In genomic region chr14:94914191-94914590, GRCh38 we compare ENCODE assay signal across 21 cellular contexts.
"Had no signal": no experiment of that assay in that cellular context is flagged by ENCODE, and none has a peak within 500 bp of the region (broad histone marks: within the 10 kb centered on the region; RNA-seq: fewer than 3 reads in every experiment).

No MANE protein-coding gene starts in this region.

- DNase-seq: KBM-7, MG63, NCI-H1092 treated with DMSO at 0.1 percent for 48 hours, NCI-H1436, NCI-H187, NCI-H2029, NCI-H2081 treated with DMSO at 0.1 percent for 48 hours, NCI-H2171, NCI-H226, NCI-H446, NCI-H510A, NCI-H524 treated with DMSO at 0.1 percent for 48 hours, NCI-H69, NCI-H774, PC-3, SHP77 treated with DMSO at 0.1 percent for 48 hours, SJCRH30 had no signal

- H3K9me3 ChIP-seq: MG63, SJCRH30 had no signal

- H3K27me3 ChIP-seq: MG63, SJCRH30 had no signal

- H3K27ac ChIP-seq: RWPE1, SJCRH30 had no signal

- H3K36me3 ChIP-seq: MG63, SJCRH30 had no signal

- ATAC-seq: Panc1, PC-3, Right ventricle myocardium inferior, SK-N-SH treated with all-trans-retinoic acid at 6 μM for 48 hours had no signal

- H3K4me1 ChIP-seq: SJCRH30 had no signal

- H3K4me3 ChIP-seq: MG63, SJCRH30 had no signal
